In the genomic region with DNA sequence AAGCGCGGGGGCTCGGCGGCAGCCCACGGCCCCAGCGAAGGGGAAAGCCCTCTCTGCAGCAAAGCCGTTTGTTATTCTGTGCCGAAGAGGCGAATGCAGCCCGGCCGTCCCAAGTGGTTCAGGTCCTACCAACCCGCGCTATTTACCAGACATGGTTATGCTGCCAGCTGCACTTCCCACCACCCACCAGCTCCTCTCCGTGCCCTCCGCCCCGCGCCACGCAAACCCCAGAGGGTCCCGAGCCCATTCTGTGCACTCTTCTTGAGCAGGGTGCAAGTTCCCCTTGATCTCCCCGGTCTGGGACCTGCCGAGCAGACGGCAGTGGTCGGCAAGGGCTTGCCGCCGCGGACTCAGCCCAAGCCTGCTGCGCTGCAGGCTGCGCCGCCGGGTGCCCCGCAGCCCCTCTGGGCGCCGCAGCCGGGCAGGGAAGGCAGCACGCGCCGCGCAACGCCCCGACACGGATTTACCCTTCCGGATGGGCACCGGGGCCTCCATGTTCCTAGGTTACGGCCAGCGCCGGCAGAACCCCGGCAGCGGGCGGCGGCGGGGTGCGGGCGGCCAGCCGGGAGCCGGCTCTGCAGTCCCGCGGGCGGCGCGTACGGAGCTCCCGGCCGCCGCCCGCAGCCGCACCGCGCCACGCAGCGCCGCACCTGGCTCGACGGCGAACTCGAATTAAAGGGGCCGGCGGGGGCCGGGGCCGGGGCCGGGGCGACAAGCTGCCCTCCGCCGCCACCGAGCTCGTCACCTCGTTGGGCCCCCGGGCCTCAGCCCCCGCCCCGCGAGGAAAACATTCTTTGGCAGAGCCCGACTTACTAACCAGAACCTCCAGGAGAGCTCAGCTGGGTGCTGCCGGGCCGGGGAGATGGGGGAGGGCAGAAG, we compare ENCODE assay signal across 8 cellular contexts. TPM values are rescaled to one million over a fixed set of nuclear protein-coding genes. Genes with fewer than 3 reads are reported as not detected.
DNase-seq lines count a peak whose midpoint lies in the region; TF ChIP-seq lines count a peak whose summit lies in the region.

No MANE protein-coding gene starts in this region.

- H3K4me3 ChIP-seq in CD8-positive, alpha-beta memory T cell (ENCODE audit: low read length) = peak overlapping the region; percentile 55
- H3K4me3 ChIP-seq in colonic mucosa = peak overlapping the region; percentile 40
- H3K4me3 ChIP-seq in tibial artery = peak overlapping the region; percentile 58 to 67

- peaks cover 40% of the 10 kb centered on the region for H3K27me3 ChIP-seq in CD8-positive, alpha-beta memory T cell (ENCODE audit: insufficient read depth, low read length, poor library complexity, severe bottlenecking)
- peaks cover 42% of the 10 kb centered on the region for H3K27me3 ChIP-seq in colonic mucosa
- H3K27me3 ChIP-seq in tibial artery = peaks cover 0 to 55% of the 10 kb centered on the region in 2 donors

- H3K4me1 Mint-ChIP-seq in CD8-positive, alpha-beta memory T cell = peaks cover 10 to 30% (median 13%) of the 10 kb centered on the region in 3 donors
- H3K4me1 Mint-ChIP-seq in HFFc6 (ENCODE audit: low read depth) = no peaks in the 10 kb centered on the region

- H3K27ac Mint-ChIP-seq in CD8-positive, alpha-beta memory T cell = peak overlapping the region in 1 of 8 donors; percentile 29
- H3K27ac Mint-ChIP-seq in HFFc6 = no peak overlapping the region

- POLR2A ChIA-PET in CD8-positive, alpha-beta memory T cell (lab: Charles Lee) = interaction anchor here (2.3 kb wide), 1 partner anchor 12 kb away, joined by 12 read pairs; no protein-coding TSS in a partner anchor

- H3K9ac ChIP-seq in colonic mucosa (ENCODE audit: low read depth in 2 of 2, low read length in 2 of 2) = peak overlapping the region in 1 of 2 donors; percentile 50

- H3K9me3 Mint-ChIP-seq in CD8-positive, alpha-beta memory T cell = no peaks in the 10 kb centered on the region
- H3K9me3 Mint-ChIP-seq in HFFc6 = no peaks in the 10 kb centered on the region

- no peaks in the 10 kb centered on the region for H3K36me3 ChIP-seq in CD8-positive, alpha-beta memory T cell (ENCODE audit: insufficient read depth, low read length)
- H3K36me3 ChIP-seq in colonic mucosa (no peaks in the 10 kb centered on the region), tibial artery (no peaks in the 10 kb centered on the region)

- H3K27ac ChIP-seq in CD8-positive, alpha-beta memory T cell (ENCODE audit: low read depth, low read length) = no peak overlapping the region
- H3K27ac ChIP-seq in colonic mucosa = no peak overlapping the region
- peak overlapping the region; percentile 57 to 69 for H3K27ac ChIP-seq in tibial artery

- intact Hi-C loops in colonic mucosa (cut with DNase I) (no loop called here), tibial artery (cut with DNase I; ENCODE audit: low total_unique reads) (no loop called here)

- peaks cover 0 to 9% (median 0%) of the 10 kb centered on the region in 3 donors for H3K36me3 Mint-ChIP-seq in CD8-positive, alpha-beta memory T cell
- H3K36me3 Mint-ChIP-seq in HFFc6 (ENCODE audit: low read depth) = no peaks in the 10 kb centered on the region

- H3K27me3 Mint-ChIP-seq in CD8-positive, alpha-beta memory T cell = peaks cover 19 to 57% of the 10 kb centered on the region in 2 donors
- H3K27me3 Mint-ChIP-seq in HFFc6 (ENCODE audit: insufficient read depth) = peaks cover 65% of the 10 kb centered on the region

- TF ChIP-seq CTCF in colonic mucosa (IDR thresholded peaks at IDR 0.05) (no peak), tibial artery (IDR thresholded peaks at IDR 0.05) (no peak), HFFc6 (IDR thresholded peaks at IDR 0.05) (no peak)

- peak in 1 of 5 donors; percentile 16 for DNase-seq in CD8-positive, alpha-beta memory T cell
- DNase-seq in NCI-H69 (lab: John Stamatoyannopoulos, UW) (peak; percentile 56), colonic mucosa (no peak), mesenteric fat pad (ENCODE audit: low spot score) (peak; percentile 84), tibial artery (no peak), SIG-M5 treated with dmso at 0.1 percent for 504 hours (lab: John Stamatoyannopoulos, UW; ENCODE audit: unreplicated experiment) (no peak), HFFc6 (no peak), T1000 (lab: John Stamatoyannopoulos, UW) (no peak)

- CTCF ChIA-PET in CD8-positive, alpha-beta memory T cell (lab: Charles Lee) = interaction anchor here (0.9 to 5.1 kb wide), 10 partner anchors 9 to 180 kb away, joined by 3 to 40 read pairs (median 6); no protein-coding TSS in a partner anchor

- peak overlapping the region; percentile 79 to 90 (median 83) for H3K4me3 Mint-ChIP-seq in CD8-positive, alpha-beta memory T cell
- no peak overlapping the region for H3K4me3 Mint-ChIP-seq in HFFc6

- H3K9me3 ChIP-seq in CD8-positive, alpha-beta memory T cell (ENCODE audit: low read length) = no peaks in the 10 kb centered on the region
- H3K9me3 ChIP-seq in colonic mucosa (no peaks in the 10 kb centered on the region), tibial artery (no peaks in the 10 kb centered on the region)

- peaks cover 13% of the 10 kb centered on the region for H3K4me1 ChIP-seq in CD8-positive, alpha-beta memory T cell (ENCODE audit: insufficient read depth, low read length)
- H3K4me1 ChIP-seq in colonic mucosa = no peaks in the 10 kb centered on the region
- peaks cover 0 to 29% (median 15%) of the 10 kb centered on the region in 4 donors for H3K4me1 ChIP-seq in tibial artery

RNA-seq across cellular contexts. Expression of gene KCNA2, which starts 0.9 kb away (rescaled TPM):
- under 1 TPM; 0.24 to 0.35 TPM for total RNA-seq in CD8-positive, alpha-beta memory T cell
- polyA plus RNA-seq in CD8-positive, alpha-beta memory T cell = 0.16 TPM
- under 1 TPM; 0.17 to 0.61 TPM for total RNA-seq in colonic mucosa
- total RNA-seq in mesenteric fat pad = 1.5 TPM
- not detected for total RNA-seq in HFFc6 (2021; fragmentation: NEBNext Ultra II Directional; extraction: Animal tissue kit (Norgen Biotek cat#: 25700))

Comparison
In these comparisons a context has a peak if more than half of its experiments do, and no peak if none do; other contexts are left out.
1. DNase-seq: peak in NCI-H69 (single experiment) and mesenteric fat pad (single experiment); none in colonic mucosa (single experiment), tibial artery (0 of 2), SIG-M5 treated with dmso at 0.1 percent for 504 hours (single experiment), HFFc6 (single experiment) and T1000 (single experiment).
2. H3K27ac ChIP-seq: peak in tibial artery (2 of 2); none in CD8-positive, alpha-beta memory T cell (single experiment) and colonic mucosa (single experiment).
3. Peak in every context shown above with its lines, with median percentiles within 50 percentile points of each other: H3K4me3 ChIP-seq.